8 cellular contexts compared by ENCODE assay signal in the genomic region with DNA sequence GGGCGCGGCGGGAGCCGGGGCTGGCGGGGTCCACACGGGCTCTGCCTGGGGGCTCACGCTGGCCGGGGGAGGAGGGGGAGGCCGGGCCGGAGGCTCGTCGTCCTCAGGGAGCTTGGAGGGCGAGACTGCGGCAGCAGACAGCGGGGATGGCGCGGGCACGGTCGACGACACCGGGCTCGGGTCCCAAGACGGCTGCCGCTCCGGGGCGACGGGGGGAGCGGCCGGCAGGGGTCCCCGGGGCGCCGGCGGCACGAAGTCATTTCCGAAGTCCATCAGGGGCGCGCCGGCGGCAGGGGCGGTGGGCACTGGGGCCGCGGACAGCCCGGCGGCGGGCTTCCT. TPM values are rescaled to one million over a fixed set of nuclear protein-coding genes. Genes with fewer than 3 reads are reported as not detected.
DNase-seq lines count a peak whose midpoint lies in the region; ATAC-seq and TF ChIP-seq lines count a peak whose summit lies in the region.

No MANE protein-coding gene starts in this region.

- H2BK12ac ChIP-seq in trophoblast cell (ENCODE audit: low read length), result no peak overlapping the region

- H3K27me3 Mint-ChIP-seq in activated CD8-positive, alpha-beta memory T cell treated with anti-CD3 and anti-CD28 coated beads, Interleukin-2, amount 10 ng/mL, durations not matched to agents 7 days and 5 days, result no peaks in the 10 kb centered on the region

- peak overlapping the region; percentile 93 for H3K4me3 Mint-ChIP-seq in activated CD8-positive, alpha-beta memory T cell treated with anti-CD3 and anti-CD28 coated beads, Interleukin-2, amount 10 ng/mL, durations not matched to agents 7 days and 5 days

- peaks cover 83% of the 10 kb centered on the region for H3K79me2 ChIP-seq in PC-9 (ENCODE audit: low read depth)
- peaks cover 21% of the 10 kb centered on the region for H3K79me2 ChIP-seq in trophoblast cell (ENCODE audit: control insufficient read depth, insufficient read depth, low read length, poor library complexity)

- H3K36me3 ChIP-seq in PC-9 (ENCODE audit: low read depth) (peaks cover 40% of the 10 kb centered on the region), esophagus (ENCODE audit: control insufficient read depth in 2 of 2, insufficient read depth in 2 of 2, low read length in 1 of 2) (no peaks in the 10 kb centered on the region), trophoblast cell (ENCODE audit: control insufficient read depth in 1 of 2, insufficient read depth in 2 of 2, low read length in 2 of 2) (no peaks in the 10 kb centered on the region)

- peaks cover 57% of the 10 kb centered on the region for H3K4me1 Mint-ChIP-seq in activated CD8-positive, alpha-beta memory T cell treated with anti-CD3 and anti-CD28 coated beads, Interleukin-2, amount 10 ng/mL, durations not matched to agents 7 days and 5 days

- peak overlapping the region; percentile 97 for H3K9ac ChIP-seq in trophoblast cell (ENCODE audit: low read length)

- peaks cover 9% of the 10 kb centered on the region for H3K36me3 Mint-ChIP-seq in activated CD8-positive, alpha-beta memory T cell treated with anti-CD3 and anti-CD28 coated beads, Interleukin-2, amount 10 ng/mL, durations not matched to agents 7 days and 5 days

- DNase-seq in activated CD8-positive, alpha-beta memory T cell treated with anti-CD3 and anti-CD28 coated beads, Interleukin-2, amount 10 ng/mL, durations not matched to agents 7 days and 5 days, result no peak
- no peak for DNase-seq in activated CD8-positive, alpha-beta memory T cell treated with anti-CD3 and anti-CD28 coated beads for 24 hours
- DNase-seq in PC-9 (no peak), trophoblast cell (no peak), ACHN (no peak), NCI-H2107 (lab: John Stamatoyannopoulos, UW) (no peak), GM10248 (ENCODE audit: extremely low spot score) (no peak)

- peak overlapping the region; percentile 98 for H4K91ac ChIP-seq in trophoblast cell (ENCODE audit: low read depth, low read length)

- H3K9me3 ChIP-seq in PC-9 (ENCODE audit: insufficient read depth, low read depth) (no peaks in the 10 kb centered on the region), esophagus (ENCODE audit: control insufficient read depth in 2 of 2, insufficient read depth in 1 of 2, low read depth in 1 of 2, low read length in 1 of 2) (no peaks in the 10 kb centered on the region), trophoblast cell (ENCODE audit: insufficient read depth, low read depth, low read length) (no peaks in the 10 kb centered on the region)

- peaks cover 58% of the 10 kb centered on the region for H3F3A ChIP-seq in PC-9 (ENCODE audit: insufficient read depth, low read depth)

- CTCF ChIA-PET in activated CD8-positive, alpha-beta memory T cell treated with anti-CD3 and anti-CD28 coated beads, Interleukin-2, amount 10 ng/mL, durations not matched to agents 7 days and 5 days (lab: Charles Lee), result interaction anchor here (1.2 to 3.4 kb wide), 11 partner anchors 9 to 327 kb away, joined by 3 to 11 read pairs (median 5); a partner anchor contains a TSS
- CTCF ChIA-PET in PC-9 (lab: Charles Lee) (interaction anchor here (0.6 to 2.5 kb wide), 2 partner anchors 48 to 150 kb away, joined by 3 to 6 read pairs; no protein-coding TSS in a partner anchor), GM10248 (lab: Yijun Ruan, JAX) (interaction anchor here (0.8 to 2.9 kb wide), 10 partner anchors 9 to 176 kb away, joined by 3 to 17 read pairs (median 4); no protein-coding TSS in a partner anchor)

- in situ Hi-C loops in ACHN (cut with HindIII; ENCODE audit: low pct_ligation_motif_present, low pct_unique_long_range_greater_than_20kb, low sequenced_read_pairs), result no loop called here

- H2AK5ac ChIP-seq in trophoblast cell (ENCODE audit: low read length), result peak overlapping the region; percentile 55

- H3K4ac ChIP-seq in trophoblast cell (ENCODE audit: low read depth, low read length), result peak overlapping the region; percentile 93

- no peak overlapping the region for H3K23ac ChIP-seq in trophoblast cell (ENCODE audit: low read length)

- no peaks in the 10 kb centered on the region for H3K9me3 Mint-ChIP-seq in activated CD8-positive, alpha-beta memory T cell treated with anti-CD3 and anti-CD28 coated beads, Interleukin-2, amount 10 ng/mL, durations not matched to agents 7 days and 5 days (ENCODE audit: low read depth)

- BruUV-seq in PC-9 (replicated peaks; lab: Mats Ljungman, UMichigan), result no TSS peak

- no peak for ATAC-seq in activated CD8-positive, alpha-beta memory T cell treated with anti-CD3 and anti-CD28 coated beads, Interleukin-2, amount 10 ng/mL, durations not matched to agents 7 days and 5 days

- H3K79me1 ChIP-seq in trophoblast cell (ENCODE audit: low read length), result peaks cover 19% of the 10 kb centered on the region

- H4K20me1 ChIP-seq in PC-9 (ENCODE audit: insufficient read depth), result peaks cover 42% of the 10 kb centered on the region

- intact Hi-C loops in PC-9 (cut with micrococcal nuclease; ENCODE audit: unreplicated experiment), result loop anchor here (1.0 to 5.0 kb wide), 10 partner anchors 34 to 567 kb away; a partner anchor contains a TSS

- WGBS in esophagus, 2 donors, result 1 to 2% methylated on average over 26 to 45 of the region's 45 CpGs
- WGBS in trophoblast cell (ENCODE audit: extremely low coverage, insufficient coverage, insufficient read length), result no CpG with 5 or more reads among the region's 45 CpGs

- H4K12ac ChIP-seq in trophoblast cell (ENCODE audit: low read depth, low read length), result peak overlapping the region; percentile 45

- TF ChIP-seq CTCF in PC-9 (conservative IDR thresholded peaks at IDR 0.05) (no peak), GM10248 (IDR thresholded peaks at IDR 0.05; ENCODE audit: control extremely low read depth, extremely low read depth, low read depth, missing control alignments) (no peak)

- H4K8ac ChIP-seq in trophoblast cell (ENCODE audit: low read depth, low read length), result peak overlapping the region; percentile 80

- H2AFZ ChIP-seq in PC-9 (0 out of 2 replicates have a peak overlapping the region, but pooled peaks have one; percentile 46), trophoblast cell (ENCODE audit: insufficient read depth, low read length, poor library complexity) (peak overlapping the region; percentile 56)

- H3K27ac ChIP-seq in PC-9, result peak overlapping the region; percentile 96
- peak overlapping the region; percentile 93 to 97 for H3K27ac ChIP-seq in esophagus (ENCODE audit: low read depth in 2 of 2, low read length in 1 of 2)
- peak overlapping the region; percentile 86 for H3K27ac ChIP-seq in trophoblast cell (ENCODE audit: low read depth, low read length)

- POLR2A ChIA-PET in PC-9 (lab: Charles Lee; ENCODE audit: unreplicated experiment) (interaction anchor here (0.5 to 2.6 kb wide), 5 partner anchors 48 to 450 kb away, joined by 3 to 20 read pairs (median 8); no protein-coding TSS in a partner anchor), GM10248 (lab: Yijun Ruan, JAX) (interaction anchor here (0.6 to 1.1 kb wide), 2 partner anchors 40 to 188 kb away, joined by 3 read pairs; no protein-coding TSS in a partner anchor)

- peak overlapping the region; percentile 73 for H2BK120ac ChIP-seq in trophoblast cell (ENCODE audit: insufficient read depth, low read length, poor library complexity)

- peak overlapping the region; percentile 98 for H3K27ac Mint-ChIP-seq in activated CD8-positive, alpha-beta memory T cell treated with anti-CD3 and anti-CD28 coated beads, Interleukin-2, amount 10 ng/mL, durations not matched to agents 7 days and 5 days

- peak overlapping the region; percentile 74 for H2BK5ac ChIP-seq in trophoblast cell (ENCODE audit: low read depth, low read length, poor library complexity)

- H3K4me1 ChIP-seq in PC-9 (replicated peaks; ENCODE audit: insufficient read depth) (peaks cover 42% of the 10 kb centered on the region), esophagus (ENCODE audit: control insufficient read depth in 2 of 2, insufficient read depth in 2 of 2, low read length in 1 of 2) (no peaks in the 10 kb centered on the region), trophoblast cell (ENCODE audit: control insufficient read depth in 1 of 2, insufficient read depth in 2 of 2, low read length in 2 of 2) (peaks cover 2 to 4% of the 10 kb centered on the region in 2 experiments)

- H3K27me3 ChIP-seq in PC-9 (ENCODE audit: insufficient read depth, low read depth), result no peaks in the 10 kb centered on the region
- no peaks in the 10 kb centered on the region for H3K27me3 ChIP-seq in esophagus (ENCODE audit: control insufficient read depth in 1 of 2, insufficient read depth in 2 of 2, low read length in 2 of 2)
- no peaks in the 10 kb centered on the region for H3K27me3 ChIP-seq in trophoblast cell (ENCODE audit: insufficient read depth, low read length)

- H3K4me2 ChIP-seq in PC-9, result peak overlapping the region; percentile 93
- peak overlapping the region; percentile 82 for H3K4me2 ChIP-seq in trophoblast cell (ENCODE audit: low read length)

- peak overlapping the region; percentile 93 for H3K4me3 ChIP-seq in PC-9
- H3K4me3 ChIP-seq in esophagus (ENCODE audit: low read depth in 1 of 2, low read length in 2 of 2), result peak overlapping the region; percentile 68 to 83
- H3K4me3 ChIP-seq in trophoblast cell (ENCODE audit: low read depth, low read length), result peak overlapping the region; percentile 98

- H3K9me2 ChIP-seq in PC-9 (ENCODE audit: insufficient read depth), result no peaks in the 10 kb centered on the region

- peak overlapping the region; percentile 87 for H3K14ac ChIP-seq in trophoblast cell (ENCODE audit: low read length)

- H3K18ac ChIP-seq in trophoblast cell (ENCODE audit: low read length), result peak overlapping the region; percentile 92

RNA-seq across cellular contexts. Expression of a gene that starts 0.5 kb away (rescaled TPM):
- 10 to 100 TPM; 71.6 to 88.0 TPM for total RNA-seq in activated CD8-positive, alpha-beta memory T cell treated with anti-CD3 and anti-CD28 coated beads, Interleukin-2, amount 10 ng/mL, durations not matched to agents 7 days and 5 days
- total RNA-seq in PC-9 (2021), result 342 and 343 TPM in 2 replicates
- polyA plus RNA-seq in esophagus, result 100 to 1,000 TPM; 116 to 121 TPM
- 687 and 700 TPM in 2 replicates for polyA plus RNA-seq in trophoblast cell (2013)
